In genomic region chr19:18091217-18091608, GRCh38 we compare ENCODE assay signal across 1 cellular context.
TF ChIP-seq lines count a peak whose summit lies in the region.

No MANE protein-coding gene starts in this region.

TF ChIP-seq in K562, 482 proteins besides CTCF, POLR2A, EP300 and RAD21 (continued from another document and continues in another):
- TF ChIP-seq CHD7 (IDR thresholded peaks at IDR 0.05; ENCODE audit: low read depth, low read length) (no peak), ZNF274 (IDR thresholded peaks at IDR 0.05; ENCODE audit: borderline replicate concordance, low read depth, low read length) (no peak), ZNF24 (IDR thresholded peaks at IDR 0.05) (no peak), ZNF143 (CRISPR knock-in tag; IDR thresholded peaks at IDR 0.05) (no peak), UBTF (IDR thresholded peaks at IDR 0.05; ENCODE audit: borderline replicate concordance in 1 of 2, low read depth in 2 of 2, low read length in 2 of 2) (no peak), NR1H2 (CRISPR knock-in tag; IDR thresholded peaks at IDR 0.05) (no peak), ZBTB8A (IDR thresholded peaks at IDR 0.05; ENCODE audit: partially characterized antibody) (no peak), SAP30 (IDR thresholded peaks at IDR 0.05; ENCODE audit: borderline replicate concordance, insufficient read depth, low read depth, low read length, poor library complexity, severe bottlenecking) (no peak), ZBTB11 (CRISPR knock-in tag; IDR thresholded peaks at IDR 0.05) (peak in 1 of 3 experiments; percentile 85; a peak in 2 of 6 replicates), CBX1 (IDR thresholded peaks at IDR 0.05; ENCODE audit: low read depth) (no peak), WHSC1 (IDR thresholded peaks at IDR 0.05; ENCODE audit: low read length) (no peak), FOXO4 (CRISPR knock-in tag; IDR thresholded peaks at IDR 0.05) (no peak), ZNF41 (CRISPR knock-in tag; conservative IDR thresholded peaks at IDR 0.05) (no peak), ZNF280B (CRISPR knock-in tag; IDR thresholded peaks at IDR 0.05) (no peak), DMBX1 (CRISPR knock-in tag; IDR thresholded peaks at IDR 0.05; ENCODE audit: borderline replicate concordance) (0 out of 2 replicates have a peak, but pooled peaks have one; percentile 39), FOXA3 (CRISPR knock-in tag; conservative IDR thresholded peaks at IDR 0.05 in 1 of 2, IDR thresholded peaks at IDR 0.05 in 1 of 2) (no peak), PYGO2 (tag; IDR thresholded peaks at IDR 0.05) (no peak), TFE3 (CRISPR knock-in tag; IDR thresholded peaks at IDR 0.05) (peak; percentile 65), TEAD2 (tag; IDR thresholded peaks at IDR 0.05) (no peak), FOXP1 (CRISPR knock-in tag; IDR thresholded peaks at IDR 0.05) (no peak), JUND (IDR thresholded peaks at IDR 0.05; ENCODE audit: borderline replicate concordance, low read depth, low read length) (no peak), JUND (tag; IDR thresholded peaks at IDR 0.05; ENCODE audit: borderline replicate concordance, low read depth, low read length) (no peak), BCL6 (CRISPR knock-in tag; IDR thresholded peaks at IDR 0.05) (no peak), RBM17 (IDR thresholded peaks at IDR 0.05; ENCODE audit: borderline replicate concordance, low read depth, low read length) (no peak), GTF3C2 (IDR thresholded peaks at IDR 0.05; ENCODE audit: borderline replicate concordance, extremely low read depth, insufficient read length) (no peak), KDM2B (CRISPR knock-in tag; IDR thresholded peaks at IDR 0.05) (no peak), ZNF584 (CRISPR knock-in tag; IDR thresholded peaks at IDR 0.05; ENCODE audit: low read depth) (no peak), BHLHE40 (IDR thresholded peaks at IDR 0.05; ENCODE audit: low read length) (peak; percentile 35; the same call in 1 of the 2 replicates), SMAD3 (CRISPR knock-in tag; conservative IDR thresholded peaks at IDR 0.05) (no peak), ZNF57 (CRISPR knock-in tag; IDR thresholded peaks at IDR 0.05) (no peak), SUPT5H (IDR thresholded peaks at IDR 0.05) (no peak), PHB (CRISPR knock-in tag; IDR thresholded peaks at IDR 0.05) (no peak), E2F3 (CRISPR knock-in tag; IDR thresholded peaks at IDR 0.05) (no peak; the same call in 1 of the 2 replicates)
